Comparison of ENCODE assay signal across 28 cellular contexts in genomic region chr4:88144866-88145300, GRCh38. TPM values are rescaled to one million over a fixed set of nuclear protein-coding genes. Genes with fewer than 3 reads are reported as not detected.
DNase-seq lines count a peak whose midpoint lies in the region; ATAC-seq and TF ChIP-seq lines count a peak whose summit lies in the region.
"Had no signal": no experiment of that assay in that cellular context is flagged by ENCODE, and none has a peak within 500 bp of the region (broad histone marks: within the 10 kb centered on the region; RNA-seq: fewer than 3 reads in every experiment).

No MANE protein-coding gene starts in this region.

- H3K79me2 ChIP-seq in PC-3 (ENCODE audit: low read length) (no peaks in the 10 kb centered on the region), smooth muscle cell (ENCODE audit: low read depth) (no peaks in the 10 kb centered on the region)

- no TSS peak for BruUV-seq in PC-3 (replicated peaks; lab: Mats Ljungman, UMichigan)

- H2AFZ ChIP-seq in PC-3 (ENCODE audit: low read length), result no peak overlapping the region
- H2AFZ ChIP-seq in smooth muscle cell (ENCODE audit: low read depth), result no peak overlapping the region

- peak; percentile 31 for DNase-seq in SIG-M5 treated with dmso at 0.1 percent for 504 hours (lab: John Stamatoyannopoulos, UW; ENCODE audit: unreplicated experiment)
- no peak for DNase-seq in SIG-M5 (lab: John Stamatoyannopoulos, UW)
- peak; percentile 89 for DNase-seq in PC-3
- DNase-seq in fibroblast of villous mesenchyme (ENCODE audit: low read depth), result peak; percentile 74
- no peak for DNase-seq in smooth muscle cell (lab: John Stamatoyannopoulos, UW; ENCODE audit: unreplicated experiment)
- DNase-seq in stimulated activated CD4-positive, alpha-beta T cell treated with anti-CD3 and anti-CD28 coated beads, Interleukin-4, amount 100 ng/mL, for 24 hours, result no peak
- no peak for DNase-seq in NCI-H2171 treated with DMSO at 0.1 percent for 48 hours (lab: John Stamatoyannopoulos, UW)
- no peak for DNase-seq in GF-D8 (lab: John Stamatoyannopoulos, UW)
- DNase-seq: 8988T; activated CD4-positive, alpha-beta T cell treated with anti-CD3 and anti-CD28 coated beads for 4 hours; activated CD8-positive, alpha-beta memory T cell treated with anti-CD3 and anti-CD28 coated beads for 24 hours; activated naive CD8-positive, alpha-beta T cell treated with anti-CD3 and anti-CD28 coated beads for 36 hours; activated T-cell treated with anti-CD3 and anti-CD28 coated beads for 4 hours; anterior cingulate cortex; DMS79; H9; left lung; NCI-H1092; NCI-H2029; NCI-H524 treated with DMSO at 0.1 percent for 48 hours; ovary; Peyer's patch; stimulated activated naive CD4-positive, alpha-beta T cell treated with Interleukin-2 at 50 U/mL for 16 hours; T1000; WERI-Rb-1 had no signal

- TF ChIP-seq CTCF in PC-3 (conservative IDR thresholded peaks at IDR 0.05; ENCODE audit: low read depth, low read length) (no peak), fibroblast of villous mesenchyme (IDR thresholded peaks at IDR 0.05; ENCODE audit: insufficient read depth, low read depth, low read length) (no peak), smooth muscle cell (IDR thresholded peaks at IDR 0.05; ENCODE audit: borderline replicate concordance, insufficient read depth, poor library complexity, severe bottlenecking) (no peak)

- POLR2A ChIA-PET in PC-3 (lab: Charles Lee; ENCODE audit: unreplicated experiment), result interaction anchor here (0.6 kb wide), 1 partner anchor 34 kb away, joined by 5 read pairs; no protein-coding TSS in a partner anchor

- H3F3A ChIP-seq in PC-3 (ENCODE audit: low read length, unreplicated experiment), result no peaks in the 10 kb centered on the region
- no peaks in the 10 kb centered on the region for H3F3A ChIP-seq in smooth muscle cell (ENCODE audit: low read depth)

- CTCF ChIA-PET in PC-3 (lab: Charles Lee), result no interaction called here

- peak; percentile 65 for ATAC-seq in PC-3
- ATAC-seq: left lung had no signal

- H3K9me3 ChIP-seq in PC-3 (ENCODE audit: low read length) (no peaks in the 10 kb centered on the region), smooth muscle cell (replicated peaks; ENCODE audit: low read depth) (no peaks in the 10 kb centered on the region)
- H3K9me3 ChIP-seq: breast epithelium, left lung, ovary, Peyer's patch, SJSA1, suprapubic skin had no signal

- peaks cover 49% of the 10 kb centered on the region for H3K4me1 ChIP-seq in PC-3 (ENCODE audit: insufficient read depth, low read length)
- H3K4me1 ChIP-seq in smooth muscle cell (ENCODE audit: low read depth), result peaks cover 6% of the 10 kb centered on the region
- H3K4me1 ChIP-seq: breast epithelium, left lung had no signal

- H3K27ac ChIP-seq in PC-3 (ENCODE audit: low read length) (peak overlapping the region; percentile 97), smooth muscle cell (ENCODE audit: low read depth) (peak overlapping the region; percentile 42)
- H3K27ac ChIP-seq: breast epithelium, left lung, ovary, SJSA1, suprapubic skin, WERI-Rb-1 had no signal

- 76% methylated on average over 3 of the region's 3 CpGs for WGBS in smooth muscle cell (ENCODE audit: low lambda C conversion rate)

- H3K4me3 ChIP-seq in PC-3 (ENCODE audit: low read length) (no peak overlapping the region), fibroblast of villous mesenchyme (ENCODE audit: low read depth, low read length) (no peak overlapping the region), smooth muscle cell (no peak overlapping the region)
- H3K4me3 ChIP-seq: breast epithelium, left lung, ovary, Peyer's patch, SJSA1, suprapubic skin had no signal

- no peaks in the 10 kb centered on the region for H3K9me2 ChIP-seq in PC-3 (replicated peaks; ENCODE audit: low read length)

- intact Hi-C loops in PC-3 (cut with micrococcal nuclease), result loop anchor here (5.0 kb wide), 1 partner anchor 38 kb away; no protein-coding TSS in a partner anchor

- no peaks in the 10 kb centered on the region for H4K20me1 ChIP-seq in PC-3 (ENCODE audit: low read length)
- H4K20me1 ChIP-seq in smooth muscle cell (ENCODE audit: low read depth), result no peaks in the 10 kb centered on the region

- H3K36me3 ChIP-seq in PC-3 (ENCODE audit: low read depth, low read length) (no peaks in the 10 kb centered on the region), smooth muscle cell (ENCODE audit: low read depth) (no peaks in the 10 kb centered on the region)
- H3K36me3 ChIP-seq: breast epithelium, left lung, ovary, Peyer's patch, SJSA1, suprapubic skin, WERI-Rb-1 had no signal

- H3K9ac ChIP-seq in PC-3 (ENCODE audit: low read length) (peak overlapping the region; percentile 59), smooth muscle cell (ENCODE audit: low read depth) (no peak overlapping the region)

- peak overlapping the region; percentile 32 for H3K4me2 ChIP-seq in PC-3 (ENCODE audit: low read length)
- H3K4me2 ChIP-seq in smooth muscle cell, result no peak overlapping the region

- no peaks in the 10 kb centered on the region for H3K27me3 ChIP-seq in PC-3 (ENCODE audit: low read length)
- no peaks in the 10 kb centered on the region for H3K27me3 ChIP-seq in smooth muscle cell (ENCODE audit: low read depth)
- H3K27me3 ChIP-seq: breast epithelium, left lung, ovary, Peyer's patch, SJSA1 had no signal

RNA-seq across cellular contexts. Expression of gene ABCG2, which starts 13.6 kb away (rescaled TPM):
- total RNA-seq in PC-3 (2014; rRNA removed) (not detected in 2 replicates), fibroblast of villous mesenchyme (2.2 and 3.5 TPM in 2 replicates), smooth muscle cell (1.0 and 2.5 TPM in 2 replicates)
- 0.26 and 0.42 TPM in 2 replicates for polyA plus RNA-seq in smooth muscle cell

Comparison
In these comparisons a context has a peak if more than half of its experiments do, and no peak if none do; other contexts are left out.
1. DNase-seq: peak in SIG-M5 treated with dmso at 0.1 percent for 504 hours (single experiment), PC-3 (single experiment) and fibroblast of villous mesenchyme (single experiment); none in SIG-M5 (single experiment), smooth muscle cell (single experiment), stimulated activated CD4-positive, alpha-beta T cell treated with anti-CD3 and anti-CD28 coated beads, Interleukin-4, amount 100 ng/mL, for 24 hours (single experiment), NCI-H2171 treated with DMSO at 0.1 percent for 48 hours (single experiment) and GF-D8 (single experiment).